In genomic region chr2:25228848-25229674, GRCh38 we compare ENCODE assay signal across 8 cellular contexts.
DNase-seq lines count a peak whose midpoint lies in the region; ATAC-seq, FAIRE-seq and TF ChIP-seq lines count a peak whose summit lies in the region.

No MANE protein-coding gene starts in this region.

- intact Hi-C loops in A673 (cut with micrococcal nuclease; ENCODE audit: unreplicated experiment) (no loop called here), HepG2 (cut with micrococcal nuclease; ENCODE audit: unreplicated experiment) (loop anchor here (1.0 kb wide), 2 partner anchors 33 to 63 kb away; no protein-coding TSS in a partner anchor), testis (cut with DNase I; ENCODE audit: low total_unique reads) (no loop called here)

- H3K36me3 ChIP-seq in A673 (ENCODE audit: insufficient read depth, low read length, poor library complexity, severe bottlenecking) (peaks cover 27% of the 10 kb centered on the region), HepG2 (replicated peaks in 1 of 2; ENCODE audit: control insufficient read depth in 1 of 2, insufficient read depth in 2 of 2, low read length in 2 of 2) (peaks cover 8 to 12% of the 10 kb centered on the region in 2 experiments), testis (ENCODE audit: low read depth, missing control alignments) (no peaks in the 10 kb centered on the region)

- H4K20me1 ChIP-seq in HepG2 (ENCODE audit: insufficient read depth, low read length): no peaks in the 10 kb centered on the region

- FAIRE-seq in HepG2 (lab: Jason Lieb, UNC): peak; percentile 98

- ATAC-seq in HepG2 (peak; percentile 91), GM18502 (IDR thresholded peaks at IDR 0.05; ENCODE audit: poor library complexity, unreplicated experiment) (no peak)

- 46% methylated on average over 18 of the region's 19 CpGs for WGBS in HepG2 (ENCODE audit: low lambda C conversion rate)
- 35 to 42% methylated on average over 11 to 19 of the region's 19 CpGs for WGBS in testis, 2 donors

- H3K4me2 ChIP-seq in HepG2 (ENCODE audit: low read depth, low read length): 0 out of 2 replicates have a peak overlapping the region, but pooled peaks have one; percentile 32

- POLR2A ChIA-PET in A673 (lab: Charles Lee; ENCODE audit: low non-redundant PET): interaction anchor here (0.7 kb wide), 1 partner anchor 24 kb away, joined by 4 read pairs; no protein-coding TSS in a partner anchor
- POLR2A ChIA-PET in HepG2 (lab: Yijun Ruan, JAX): interaction anchor here (0.9 to 2.8 kb wide), 4 partner anchors 11 to 188 kb away, joined by 3 to 17 read pairs (median 6); partner anchors contain the start of gene EFR3B

- H3K27ac ChIP-seq in A673 (ENCODE audit: low read depth, low read length, poor library complexity, severe bottlenecking) (peak overlapping the region; percentile 41), HepG2 (ENCODE audit: extremely low read length, insufficient read depth, low read length) (no peak overlapping the region), testis (peak overlapping the region in 1 of 2 donors; percentile 50)

- BruUV-seq in A673 (replicated peaks; lab: Mats Ljungman, UMichigan) (no TSS peak), HepG2 (replicated peaks; lab: Mats Ljungman, UMichigan) (no TSS peak)

- H3K9ac ChIP-seq in HepG2 (ENCODE audit: insufficient read depth, low read depth, low read length): no peak overlapping the region

- H3K9me3 ChIP-seq in A673 (ENCODE audit: low read depth, low read length, poor library complexity, severe bottlenecking) (no peaks in the 10 kb centered on the region), HepG2 (ENCODE audit: low read length) (no peaks in the 10 kb centered on the region), testis (no peaks in the 10 kb centered on the region)

- H3K4me3 ChIP-seq in A673 (ENCODE audit: low read depth, low read length, poor library complexity, severe bottlenecking) (no peak overlapping the region), HepG2 (replicated peaks in 1 of 3; ENCODE audit: insufficient read depth in 1 of 3, low read depth in 2 of 3, low read length in 3 of 3) (no peak overlapping the region), testis (no peak overlapping the region)

- peak; percentile 92 for DNase-seq in A673 (ENCODE audit: low spot score)
- DNase-seq in GDM1 (lab: John Stamatoyannopoulos, UW): peak; percentile 36
- DNase-seq in NAMALWA (ENCODE audit: low spot score): peak; percentile 67
- DNase-seq in SK-MEL-5 (ENCODE audit: low read depth, low spot score): peak; percentile 95
- peak; percentile 73 for DNase-seq in dedifferentiated amniotic fluid mesenchymal stem cell (ENCODE audit: extremely low spot score)
- peak; percentile 78 for DNase-seq in HepG2 (ENCODE audit: low spot score)
- peak; percentile 86 for DNase-seq in testis

- peaks cover 12% of the 10 kb centered on the region for H3K4me1 ChIP-seq in A673 (ENCODE audit: insufficient read depth, low read length, poor library complexity, severe bottlenecking)
- peaks cover 7% of the 10 kb centered on the region; the same call in 1 of the 2 replicates for H3K4me1 ChIP-seq in HepG2 (ENCODE audit: insufficient read depth, low read length)
- peaks cover 14% of the 10 kb centered on the region for H3K4me1 ChIP-seq in testis

- H3K27me3 ChIP-seq in A673 (replicated peaks; ENCODE audit: insufficient read depth, low read depth, low read length, poor library complexity) (no peaks in the 10 kb centered on the region), HepG2 (ENCODE audit: control insufficient read depth in 1 of 2, insufficient read depth in 2 of 2, low read length in 2 of 2) (0 out of 5 replicates have a peak, but pooled peaks cover 0 to 1% of the 10 kb centered on the region in 2 experiments), testis (no peaks in the 10 kb centered on the region)

- TF ChIP-seq CTCF in A673 (conservative IDR thresholded peaks at IDR 0.05; ENCODE audit: low read depth, low read length) (peak; percentile 79), HepG2 (CRISPR knock-in tag; IDR thresholded peaks at IDR 0.05) (peak; percentile 81), testis (IDR thresholded peaks at IDR 0.05) (peak; percentile 59 to 69 (median 65))

- in situ Hi-C loops in SK-MEL-5 (cut with HindIII; ENCODE audit: low pct_unique_long_range_greater_than_20kb, low sequenced_read_pairs): no loop called here
- in situ Hi-C loops in HepG2 (cut with HindIII; ENCODE audit: extremely low pct_ligation_motif_present, low pct_unique_long_range_greater_than_20kb): no loop called here

- TF ChIP-seq EP300 in HepG2 (IDR thresholded peaks at IDR 0.05; ENCODE audit: low read depth in 2 of 2, low read length in 2 of 2): no peak
- no peak for TF ChIP-seq EP300 in HepG2 (CRISPR knock-in tag; IDR thresholded peaks at IDR 0.05; ENCODE audit: borderline replicate concordance)

- no peak overlapping the region for H2AFZ ChIP-seq in HepG2 (ENCODE audit: low read length)

- H3K79me2 ChIP-seq in HepG2 (ENCODE audit: insufficient read depth, low read length): no peaks in the 10 kb centered on the region

- peak; percentile 56 for TF ChIP-seq RAD21 in HepG2 (CRISPR knock-in tag; IDR thresholded peaks at IDR 0.05)

- TF ChIP-seq POLR2A in HepG2 (IDR thresholded peaks at IDR 0.05; ENCODE audit: insufficient read depth in 1 of 2, low read depth in 2 of 2, low read length in 2 of 2): no peak
- TF ChIP-seq POLR2A in testis (IDR thresholded peaks at IDR 0.05): no peak

- CTCF ChIA-PET in A673 (lab: Charles Lee): interaction anchor here (0.6 to 1.5 kb wide), 7 partner anchors 12 to 1328 kb away, joined by 3 to 6 read pairs (median 4); no protein-coding TSS in a partner anchor
- CTCF ChIA-PET in HepG2 (lab: Yijun Ruan, JAX; ENCODE audit: low intra/inter-chr PET ratio, low total read pairs): no interaction called here

TF ChIP-seq in HepG2, 621 proteins besides CTCF, POLR2A, EP300 and RAD21 (continues in another document):
- no peak for TF ChIP-seq ATRX (CRISPR knock-in tag; IDR thresholded peaks at IDR 0.05; ENCODE audit: borderline replicate concordance)
- no peak for TF ChIP-seq MIER3 (CRISPR knock-in tag; IDR thresholded peaks at IDR 0.05; ENCODE audit: borderline replicate concordance)
- no peak for TF ChIP-seq KLF13 (CRISPR knock-in tag; IDR thresholded peaks at IDR 0.05)
- no peak for TF ChIP-seq ZNF136 (CRISPR knock-in tag; IDR thresholded peaks at IDR 0.05; ENCODE audit: low read depth)
- TF ChIP-seq ZNF496 (CRISPR knock-in tag; IDR thresholded peaks at IDR 0.05; ENCODE audit: insufficient replicate concordance): no peak
- no peak for TF ChIP-seq ETV5 (CRISPR knock-in tag; IDR thresholded peaks at IDR 0.05; ENCODE audit: borderline replicate concordance)
- TF ChIP-seq ZSCAN21 (CRISPR knock-in tag; IDR thresholded peaks at IDR 0.05; ENCODE audit: borderline replicate concordance): no peak
- TF ChIP-seq ZNF275 (CRISPR knock-in tag; IDR thresholded peaks at IDR 0.05; ENCODE audit: borderline replicate concordance): no peak
- 0 out of 2 replicates have a peak, but pooled peaks have one; percentile 8 for TF ChIP-seq ZBTB33 (CRISPR knock-in tag; IDR thresholded peaks at IDR 0.05)
- TF ChIP-seq NFKBIZ (CRISPR knock-in tag; IDR thresholded peaks at IDR 0.05): no peak
- peak; percentile 92 for TF ChIP-seq XRCC5 (optimal IDR thresholded peaks at IDR 0.05; ENCODE audit: low read length)
- TF ChIP-seq HDAC6 (IDR thresholded peaks at IDR 0.05; ENCODE audit: low read depth, low read length): no peak
- TF ChIP-seq SALL2 (CRISPR knock-in tag; IDR thresholded peaks at IDR 0.05): no peak
- TF ChIP-seq ZNF234 (CRISPR knock-in tag; conservative IDR thresholded peaks at IDR 0.05): no peak
- no peak for TF ChIP-seq SKI (IDR thresholded peaks at IDR 0.05; ENCODE audit: partially characterized antibody)
- TF ChIP-seq ZFAT (CRISPR knock-in tag; conservative IDR thresholded peaks at IDR 0.05): no peak
- no peak for TF ChIP-seq FOXO4 (CRISPR knock-in tag; conservative IDR thresholded peaks at IDR 0.05)
- no peak for TF ChIP-seq ZNF205 (CRISPR knock-in tag; IDR thresholded peaks at IDR 0.05)
- no peak; the same call in 1 of the 2 replicates for TF ChIP-seq RXRA (CRISPR knock-in tag; IDR thresholded peaks at IDR 0.05)
- TF ChIP-seq KMT2B (CRISPR knock-in tag; IDR thresholded peaks at IDR 0.05): no peak

Comparison
In these comparisons a context has a peak if more than half of its experiments do, and no peak if none do; other contexts are left out.
1. DNase-seq: peak in every context shown above with its lines; median percentile 95 in SK-MEL-5; 92 in A673; 86 in testis; 78 in HepG2; 73 in dedifferentiated amniotic fluid mesenchymal stem cell; 67 in NAMALWA; 36 in GDM1.